8 cellular contexts compared by ENCODE assay signal in genomic region chr20:58692579-58693225, GRCh38. TPM values are rescaled to one million over a fixed set of nuclear protein-coding genes. Genes with fewer than 3 reads are reported as not detected.
DNase-seq lines count a peak whose midpoint lies in the region; ATAC-seq and TF ChIP-seq lines count a peak whose summit lies in the region.

A gene with protein sequence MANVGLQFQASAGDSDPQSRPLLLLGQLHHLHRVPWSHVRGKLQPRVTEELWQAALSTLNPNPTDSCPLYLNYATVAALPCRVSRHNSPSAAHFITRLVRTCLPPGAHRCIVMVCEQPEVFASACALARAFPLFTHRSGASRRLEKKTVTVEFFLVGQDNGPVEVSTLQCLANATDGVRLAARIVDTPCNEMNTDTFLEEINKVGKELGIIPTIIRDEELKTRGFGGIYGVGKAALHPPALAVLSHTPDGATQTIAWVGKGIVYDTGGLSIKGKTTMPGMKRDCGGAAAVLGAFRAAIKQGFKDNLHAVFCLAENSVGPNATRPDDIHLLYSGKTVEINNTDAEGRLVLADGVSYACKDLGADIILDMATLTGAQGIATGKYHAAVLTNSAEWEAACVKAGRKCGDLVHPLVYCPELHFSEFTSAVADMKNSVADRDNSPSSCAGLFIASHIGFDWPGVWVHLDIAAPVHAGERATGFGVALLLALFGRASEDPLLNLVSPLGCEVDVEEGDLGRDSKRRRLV (plus strand): TSS chr20:58692800. CDS start chr20:58692901, 101 bp downstream.

- no peak for TF ChIP-seq EP300 in upper lobe of left lung (IDR thresholded peaks at IDR 0.05)

- peak within 1 kb of the TSS; percentile 92 for H4K91ac ChIP-seq in trophoblast cell (ENCODE audit: low read depth, low read length)

- H3K79me1 ChIP-seq in trophoblast cell (ENCODE audit: low read length) = peaks cover 9% of the 10 kb centered on the region

- H2AK5ac ChIP-seq in trophoblast cell (ENCODE audit: low read length) = peak within 1 kb of the TSS; percentile 87

- CTCF ChIA-PET in AG04449 (lab: Yijun Ruan, JAX) = interaction anchor here (1.0 kb wide), 1 partner anchor 13 kb away, joined by 3 read pairs; no protein-coding TSS in a partner anchor

- H3K9ac ChIP-seq in trophoblast cell (ENCODE audit: low read length) = peak within 1 kb of the TSS; percentile 68

- peak within 1 kb of the TSS; percentile 46 for H2BK5ac ChIP-seq in trophoblast cell (ENCODE audit: low read depth, low read length, poor library complexity)

- H2AFZ ChIP-seq in trophoblast cell (ENCODE audit: insufficient read depth, low read length, poor library complexity) = peak within 1 kb of the TSS; percentile 75

- H3K9me3 ChIP-seq in trophoblast cell (ENCODE audit: insufficient read depth, low read depth, low read length) (peaks cover 5% of the 10 kb centered on the region), upper lobe of left lung (no peaks in the 10 kb centered on the region)

- peak within 1 kb of the TSS; percentile 53 for H3K4me3 ChIP-seq in AG04449 (ENCODE audit: low read depth, low read length)
- H3K4me3 ChIP-seq in trophoblast cell (ENCODE audit: low read depth, low read length) = peak within 1 kb of the TSS; percentile 74
- H3K4me3 ChIP-seq in upper lobe of left lung = peak within 1 kb of the TSS; percentile 38 to 69 (median 60)

- peak within 1 kb of the TSS; percentile 65 for H2BK120ac ChIP-seq in trophoblast cell (ENCODE audit: insufficient read depth, low read length, poor library complexity)

- H3K79me2 ChIP-seq in trophoblast cell (ENCODE audit: control insufficient read depth, insufficient read depth, low read length, poor library complexity) = peaks cover 2% of the 10 kb centered on the region

- H4K12ac ChIP-seq in trophoblast cell (ENCODE audit: low read depth, low read length) = peak within 1 kb of the TSS; percentile 49

- peak in 2 of 4 donors; percentile 21 to 56 for TF ChIP-seq POLR2A in upper lobe of left lung (IDR thresholded peaks at IDR 0.05)

- ATAC-seq in GM19023 (IDR thresholded peaks at IDR 0.05; ENCODE audit: unreplicated experiment) (peak; percentile 86), HG03280 (IDR thresholded peaks at IDR 0.05; ENCODE audit: unreplicated experiment) (peak; percentile 91), upper lobe of left lung (ENCODE audit: low FRiP score in 2 of 2) (peak; percentile 69 to 93)

- H3K4me2 ChIP-seq in trophoblast cell (ENCODE audit: low read length) = peak within 1 kb of the TSS; percentile 82

- H3K14ac ChIP-seq in trophoblast cell (ENCODE audit: low read length) = peak within 1 kb of the TSS; percentile 81

- peak within 1 kb of the TSS; percentile 18 for H3K4ac ChIP-seq in trophoblast cell (ENCODE audit: low read depth, low read length)

- H3K27me3 ChIP-seq in trophoblast cell (ENCODE audit: insufficient read depth, low read length) = no peaks in the 10 kb centered on the region
- H3K27me3 ChIP-seq in upper lobe of left lung = no peaks in the 10 kb centered on the region

- DNase-seq in AG04449 (ENCODE audit: low read depth, low spot score) (no peak), RPMI7951 (ENCODE audit: low read depth) (peak; percentile 82), germinal center (ENCODE audit: low spot score) (peak; percentile 92), trophoblast cell (peak; percentile 68 to 82), upper lobe of left lung (peak; percentile 81 to 96)
- peak; percentile 66 for DNase-seq in activated naive CD4-positive, alpha-beta T cell treated with Interleukin-2 at 50 U/mL for 16 hours

- peak within 1 kb of the TSS; percentile 79 for H4K8ac ChIP-seq in trophoblast cell (ENCODE audit: low read depth, low read length)

- H2BK12ac ChIP-seq in trophoblast cell (ENCODE audit: low read length) = peak within 1 kb of the TSS; percentile 67

- POLR2A ChIA-PET in AG04449 (lab: Yijun Ruan, JAX) = no interaction called here

- H3K27ac ChIP-seq in trophoblast cell (ENCODE audit: low read depth, low read length) = peak within 1 kb of the TSS; percentile 18
- peak within 1 kb of the TSS; percentile 93 to 98 (median 94) for H3K27ac ChIP-seq in upper lobe of left lung

- no CpG with 5 or more reads among the region's 93 CpGs for WGBS in trophoblast cell (ENCODE audit: extremely low coverage, insufficient coverage, insufficient read length)
- 1% methylated on average over 28 of the region's 93 CpGs; no CpG with 5 or more reads in 1 of the 2 donors for WGBS in upper lobe of left lung, 2 donors

- TF ChIP-seq CTCF in AG04449 (IDR thresholded peaks at IDR 0.05; ENCODE audit: insufficient read depth, low read length, missing control alignments) = peak; percentile 20
- TF ChIP-seq CTCF in upper lobe of left lung (IDR thresholded peaks at IDR 0.05) = peak; percentile 12 to 73 (median 72)

- peaks cover 14 to 21% of the 10 kb centered on the region in 2 experiments for H3K36me3 ChIP-seq in trophoblast cell (ENCODE audit: control insufficient read depth in 1 of 2, insufficient read depth in 2 of 2, low read length in 2 of 2)
- peaks cover 0 to 27% (median 21%) of the 10 kb centered on the region in 4 donors for H3K36me3 ChIP-seq in upper lobe of left lung

- H3K18ac ChIP-seq in trophoblast cell (ENCODE audit: low read length) = peak within 1 kb of the TSS; percentile 77

- no peak within 1 kb of the TSS for H3K23ac ChIP-seq in trophoblast cell (ENCODE audit: low read length)

- H3K4me1 ChIP-seq in trophoblast cell (ENCODE audit: control insufficient read depth in 1 of 2, insufficient read depth in 2 of 2, low read length in 2 of 2) (peaks cover 9 to 12% of the 10 kb centered on the region in 2 experiments), upper lobe of left lung (peaks cover 31 to 45% (median 36%) of the 10 kb centered on the region in 4 donors)

RNA-seq across cellular contexts. Expression of the gene that starts here (rescaled TPM):
- 11.2 and 13.8 TPM in 2 replicates for total RNA-seq in RPMI7951 (2014; rRNA removed; shearing (Covaris generic))
- polyA plus RNA-seq in trophoblast cell (2013) = 11.3 and 12.1 TPM in 2 replicates
- 100 to 1,000 TPM in 1 of 6 donors, 10 to 100 TPM in 5; 19.4 to 198 (median 50.9) TPM for total RNA-seq in upper lobe of left lung
